Comparison of ENCODE assay signal across 8 cellular contexts in genomic region chr5:131381792-131382191, GRCh38.
A peak's percentile ranks its signal among the peaks of the same experiment; 100 is the strongest.
DNase-seq lines count a peak whose midpoint lies in the region; ATAC-seq and TF ChIP-seq lines count a peak whose summit lies in the region.

No MANE protein-coding gene starts in this region.

- CTCF ChIA-PET in activated CD4-positive, alpha-beta T cell treated with anti-CD3 and anti-CD28 coated beads for 36 hours (lab: Charles Lee) = interaction anchor here (0.7 to 5.9 kb wide), 28 partner anchors 8 to 510 kb away, joined by 3 to 46 read pairs (median 4); partner anchors contain the start of gene CDC42SE2
- CTCF ChIA-PET in RWPE1 (lab: Yijun Ruan, JAX) = interaction anchor here (0.5 to 1.3 kb wide), 13 partner anchors 13 to 510 kb away, joined by 3 to 8 read pairs (median 3); partner anchors contain the start of genes CDC42SE2 and HINT1

- no peak for DNase-seq in activated CD4-positive, alpha-beta T cell treated with anti-CD3 and anti-CD28 coated beads for 36 hours
- DNase-seq in activated CD4-positive, alpha-beta T cell treated with anti-CD3 and anti-CD28 coated beads for 48 hours = no peak
- DNase-seq in SK-N-MC (ENCODE audit: low read depth, low spot score) (no peak), RWPE1 (ENCODE audit: low spot score) (no peak), MG63 (no peak), NCI-H2227 (lab: John Stamatoyannopoulos, UW; ENCODE audit: unreplicated experiment) (no peak)

- peak overlapping the region; percentile 94 for H3K27ac Mint-ChIP-seq in activated CD4-positive, alpha-beta T cell treated with anti-CD3 and anti-CD28 coated beads for 36 hours
- H3K27ac Mint-ChIP-seq in stimulated activated memory B cell treated with anti-CD40 and anti-IgM and Interleukin-4, amounts not matched to agents 10 μg/mL and 1 μg/mL and 100 μg/mL, for 72 hours = peak overlapping the region; percentile 89

- H3K27ac ChIP-seq in SK-N-MC = peak overlapping the region; percentile 28; the same call in 1 of the 2 replicates
- no peak overlapping the region for H3K27ac ChIP-seq in RWPE1

- H3K9me3 Mint-ChIP-seq in activated CD4-positive, alpha-beta T cell treated with anti-CD3 and anti-CD28 coated beads for 36 hours (ENCODE audit: low read depth) = peaks cover under 1% of the 10 kb centered on the region
- H3K9me3 Mint-ChIP-seq in stimulated activated memory B cell treated with anti-CD40 and anti-IgM and Interleukin-4, amounts not matched to agents 10 μg/mL and 1 μg/mL and 100 μg/mL, for 72 hours = peaks cover 3% of the 10 kb centered on the region

- H3K36me3 Mint-ChIP-seq in activated CD4-positive, alpha-beta T cell treated with anti-CD3 and anti-CD28 coated beads for 36 hours (ENCODE audit: low read depth) = peaks cover 49% of the 10 kb centered on the region
- peaks cover 31% of the 10 kb centered on the region for H3K36me3 Mint-ChIP-seq in stimulated activated memory B cell treated with anti-CD40 and anti-IgM and Interleukin-4, amounts not matched to agents 10 μg/mL and 1 μg/mL and 100 μg/mL, for 72 hours

- intact Hi-C loops in activated CD4-positive, alpha-beta T cell treated with anti-CD3 and anti-CD28 coated beads for 36 hours (cut with DNase I, micrococcal nuclease) = loop anchor here (1.0 to 5.0 kb wide), 8 partner anchors 13 to 217 kb away; partner anchors contain the start of genes HINT1 (in 2 of the 2) and LYRM7 (in 1 of the 2)

- no peaks in the 10 kb centered on the region for H3K27me3 Mint-ChIP-seq in activated CD4-positive, alpha-beta T cell treated with anti-CD3 and anti-CD28 coated beads for 36 hours
- no peaks in the 10 kb centered on the region for H3K27me3 Mint-ChIP-seq in stimulated activated memory B cell treated with anti-CD40 and anti-IgM and Interleukin-4, amounts not matched to agents 10 μg/mL and 1 μg/mL and 100 μg/mL, for 72 hours

- TF ChIP-seq CTCF in RWPE1 (conservative IDR thresholded peaks at IDR 0.05; ENCODE audit: low read depth) = no peak

- peaks cover 97% of the 10 kb centered on the region for H3K4me1 Mint-ChIP-seq in activated CD4-positive, alpha-beta T cell treated with anti-CD3 and anti-CD28 coated beads for 36 hours
- H3K4me1 Mint-ChIP-seq in stimulated activated memory B cell treated with anti-CD40 and anti-IgM and Interleukin-4, amounts not matched to agents 10 μg/mL and 1 μg/mL and 100 μg/mL, for 72 hours = peaks cover 63% of the 10 kb centered on the region

- H3K4me3 ChIP-seq in SK-N-MC (no peak overlapping the region), MG63 (no peak overlapping the region)

- H3K36me3 ChIP-seq in SK-N-MC (ENCODE audit: insufficient read depth, low read length) (peaks cover 17% of the 10 kb centered on the region), MG63 (no peaks in the 10 kb centered on the region; the same call in 1 of the 2 replicates)

- POLR2A ChIA-PET in activated CD4-positive, alpha-beta T cell treated with anti-CD3 and anti-CD28 coated beads for 36 hours (lab: Charles Lee) = interaction anchor here (0.6 to 1.7 kb wide), 12 partner anchors 13 to 127 kb away, joined by 3 to 19 read pairs (median 4); partner anchors contain the start of gene CDC42SE2
- POLR2A ChIA-PET in RWPE1 (lab: Yijun Ruan, JAX; ENCODE audit: low non-redundant PET) = interaction anchor here (0.5 to 1.7 kb wide), 3 partner anchors 106 to 214 kb away, joined by 4 to 6 read pairs (median 4); partner anchors contain the start of gene CDC42SE2

- H3K9me3 ChIP-seq in SK-N-MC (ENCODE audit: low read depth, low read length) (no peaks in the 10 kb centered on the region), MG63 (no peaks in the 10 kb centered on the region)

- no peak overlapping the region for H3K9ac ChIP-seq in SK-N-MC (ENCODE audit: insufficient read length)

- H3K4me3 Mint-ChIP-seq in activated CD4-positive, alpha-beta T cell treated with anti-CD3 and anti-CD28 coated beads for 36 hours = peak overlapping the region; percentile 46
- H3K4me3 Mint-ChIP-seq in stimulated activated memory B cell treated with anti-CD40 and anti-IgM and Interleukin-4, amounts not matched to agents 10 μg/mL and 1 μg/mL and 100 μg/mL, for 72 hours = peak overlapping the region; percentile 49

- ATAC-seq in activated CD4-positive, alpha-beta T cell treated with anti-CD3 and anti-CD28 coated beads for 36 hours = no peak
- peak; percentile 47 for ATAC-seq in HG02870 (IDR thresholded peaks at IDR 0.05; ENCODE audit: unreplicated experiment)
- ATAC-seq in stimulated activated memory B cell treated with anti-CD40 and anti-IgM and Interleukin-4, amounts not matched to agents 10 μg/mL and 1 μg/mL and 100 μg/mL, for 72 hours = peak; percentile 25

- no peaks in the 10 kb centered on the region for H3K27me3 ChIP-seq in MG63
